ENCODE assay signal across 16 cellular contexts in the genomic region with DNA sequence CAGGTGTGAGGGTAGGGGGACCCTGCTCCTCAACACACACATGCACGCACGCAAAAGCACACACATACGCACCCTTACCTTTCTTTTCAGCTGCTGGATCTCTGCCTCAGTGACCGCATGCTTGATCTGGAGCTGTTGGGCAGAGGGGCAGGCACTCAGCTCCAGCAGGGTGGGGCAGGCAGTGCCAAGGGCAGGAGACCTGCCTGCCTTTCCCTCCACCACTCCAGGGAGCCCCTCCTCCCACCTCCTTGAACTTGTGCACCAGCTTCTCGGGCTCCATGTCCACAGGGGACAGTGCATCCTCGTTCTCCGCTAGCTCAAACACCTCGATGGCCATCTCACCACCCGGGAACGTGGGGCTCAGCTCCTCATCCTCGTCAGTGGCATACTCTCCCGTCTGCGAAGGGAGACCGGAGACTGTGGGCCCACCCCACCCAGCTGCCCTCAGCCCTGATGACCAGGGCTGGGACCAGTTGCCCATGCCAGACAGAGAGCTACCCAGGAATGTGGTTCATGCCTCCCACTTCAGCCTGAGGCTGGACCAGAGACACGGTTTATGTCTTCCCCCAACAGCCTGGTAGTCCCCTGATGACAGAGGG. TPM values are rescaled to one million over a fixed set of nuclear protein-coding genes. Genes with fewer than 3 reads are reported as not detected.
A peak's percentile ranks its signal among the peaks of the same experiment; 100 is the strongest.
DNase-seq lines count a peak whose midpoint lies in the region; ATAC-seq and TF ChIP-seq lines count a peak whose summit lies in the region.
"Had no signal": no experiment of that assay in that cellular context is flagged by ENCODE, and none has a peak within 500 bp of the region (broad histone marks: within the 10 kb centered on the region; RNA-seq: fewer than 3 reads in every experiment).

No MANE protein-coding gene starts in this region.

- no peak overlapping the region for H3K4me2 ChIP-seq in IMR-90 (ENCODE audit: low read depth, low read length)
- H3K4me2 ChIP-seq in parathyroid adenoma (ENCODE audit: low read length), result no peak overlapping the region
- H3K4me2 ChIP-seq: hepatocyte, KMS-11 had no signal

- H3K4me3 Mint-ChIP-seq in activated CD4-positive, alpha-beta memory T cell treated with anti-CD3 and anti-CD28 coated beads, Interleukin-2, amount 10 ng/mL, durations not matched to agents 7 days and 5 days, result no peak overlapping the region
- no peak overlapping the region for H3K4me3 Mint-ChIP-seq in activated CD4-positive, alpha-beta memory T cell treated with anti-CD3 and anti-CD28 coated beads for 36 hours
- H3K4me3 Mint-ChIP-seq: GM23338 had no signal

- no peak overlapping the region for H4K5ac ChIP-seq in IMR-90 (ENCODE audit: low read depth, low read length)

- no peak overlapping the region for H2BK15ac ChIP-seq in IMR-90 (ENCODE audit: low read depth, low read length)

- H3K9me1 ChIP-seq in IMR-90 (ENCODE audit: insufficient read depth, low read length), result peaks cover 1% of the 10 kb centered on the region; the same call in 1 of the 2 replicates

- peaks cover 69% of the 10 kb centered on the region for H4K20me1 ChIP-seq in IMR-90 (ENCODE audit: insufficient read depth, low read length)

- H3K4me1 Mint-ChIP-seq in activated CD4-positive, alpha-beta memory T cell treated with anti-CD3 and anti-CD28 coated beads, Interleukin-2, amount 10 ng/mL, durations not matched to agents 7 days and 5 days, result peaks cover 62% of the 10 kb centered on the region
- H3K4me1 Mint-ChIP-seq in activated CD4-positive, alpha-beta memory T cell treated with anti-CD3 and anti-CD28 coated beads for 36 hours (ENCODE audit: low read depth), result peaks cover 49% of the 10 kb centered on the region

- CTCF ChIA-PET in activated CD4-positive, alpha-beta memory T cell treated with anti-CD3 and anti-CD28 coated beads, Interleukin-2, amount 10 ng/mL, durations not matched to agents 7 days and 5 days (lab: Charles Lee), result interaction anchor here (0.6 to 3.6 kb wide), 15 partner anchors 8 to 182 kb away, joined by 3 to 36 read pairs (median 7); partner anchors contain the start of genes PDK2, PPP1R9B and SGCA
- CTCF ChIA-PET in activated CD4-positive, alpha-beta memory T cell treated with anti-CD3 and anti-CD28 coated beads for 36 hours (lab: Charles Lee), result interaction anchor here (0.8 to 3.9 kb wide), 18 partner anchors 9 to 158 kb away, joined by 3 to 48 read pairs (median 12); partner anchors contain the start of genes PPP1R9B, SAMD14 and SGCA
- CTCF ChIA-PET in IMR-90 (lab: Yijun Ruan, JAX), result interaction anchor here (0.7 to 1.7 kb wide), 6 partner anchors 10 to 153 kb away, joined by 3 to 5 read pairs (median 3); no protein-coding TSS in a partner anchor

- dilution Hi-C loops in IMR-90 (cut with HindIII; ENCODE audit: low sequenced_read_pairs, unreplicated experiment), result no loop called here

- TF ChIP-seq CTCF in IMR-90 (conservative IDR thresholded peaks at IDR 0.05; ENCODE audit: low read depth, low read length) (no peak), parathyroid adenoma (IDR thresholded peaks at IDR 0.05) (no peak)

- H3K9ac ChIP-seq in IMR-90 (ENCODE audit: low read depth, low read length) (no peak overlapping the region), parathyroid adenoma (no peak overlapping the region)
- H3K9ac ChIP-seq: BLaER1, KMS-11 had no signal

- H3K4me1 ChIP-seq in IMR-90 (ENCODE audit: control insufficient read depth, insufficient read depth, low read length) (peaks cover 2% of the 10 kb centered on the region; the same call in 1 of the 2 replicates), parathyroid adenoma (peaks cover 3% of the 10 kb centered on the region)
- peaks cover 56% of the 10 kb centered on the region for H3K4me1 ChIP-seq in effector memory CD4-positive, alpha-beta T cell (ENCODE audit: control insufficient read depth, insufficient read depth, low read length, poor library complexity, severe bottlenecking)

- intact Hi-C loops in activated CD4-positive, alpha-beta memory T cell treated with anti-CD3 and anti-CD28 coated beads for 36 hours (cut with micrococcal nuclease), result no loop called here
- intact Hi-C loops in IMR-90 (cut with micrococcal nuclease), result no loop called here

- H3K27ac Mint-ChIP-seq in activated CD4-positive, alpha-beta memory T cell treated with anti-CD3 and anti-CD28 coated beads, Interleukin-2, amount 10 ng/mL, durations not matched to agents 7 days and 5 days, result peak overlapping the region; percentile 95
- H3K27ac Mint-ChIP-seq in activated CD4-positive, alpha-beta memory T cell treated with anti-CD3 and anti-CD28 coated beads for 36 hours, result no peak overlapping the region
- H3K27ac Mint-ChIP-seq: GM23338 had no signal

- no peaks in the 10 kb centered on the region for H3K79me2 ChIP-seq in parathyroid adenoma
- H3K79me2 ChIP-seq: hepatocyte had no signal

- peak overlapping the region; percentile 46 for H2AK9ac ChIP-seq in IMR-90 (replicated peaks; ENCODE audit: low read depth, low read length, poor library complexity)

- H4K91ac ChIP-seq in IMR-90 (ENCODE audit: insufficient read depth, low read depth, low read length), result no peak overlapping the region

- H3K27ac ChIP-seq in IMR-90 (ENCODE audit: insufficient read depth, low read length), result no peak overlapping the region
- H3K27ac ChIP-seq in effector memory CD4-positive, alpha-beta T cell (ENCODE audit: insufficient read depth, low read length, poor library complexity, severe bottlenecking), result peak overlapping the region; percentile 23
- H3K27ac ChIP-seq in parathyroid adenoma, result peak overlapping the region; percentile 32
- H3K27ac ChIP-seq: BLaER1, hepatocyte, KMS-11 had no signal

- H2BK20ac ChIP-seq in IMR-90 (ENCODE audit: low read depth, low read length), result no peak overlapping the region

- DNase-seq in activated CD4-positive, alpha-beta memory T cell treated with anti-CD3 and anti-CD28 coated beads, Interleukin-2, amount 10 ng/mL, durations not matched to agents 7 days and 5 days, result no peak
- no peak for DNase-seq in activated CD4-positive, alpha-beta memory T cell treated with anti-CD3 and anti-CD28 coated beads for 36 hours
- DNase-seq in IMR-90 (no peak), NCI-H345 (lab: John Stamatoyannopoulos, UW) (no peak), activated T-cell treated with anti-CD3 and anti-CD28 coated beads for 4 hours (no peak), NCI-H526 (lab: John Stamatoyannopoulos, UW) (no peak)
- no peak for DNase-seq in effector memory CD4-positive, alpha-beta T cell
- DNase-seq: NCI-H187 treated with DMSO at 0.1 percent for 48 hours, NCI-H226 had no signal

- POLR2A ChIA-PET in activated CD4-positive, alpha-beta memory T cell treated with anti-CD3 and anti-CD28 coated beads, Interleukin-2, amount 10 ng/mL, durations not matched to agents 7 days and 5 days (lab: Charles Lee), result interaction anchor here (0.9 to 3.6 kb wide), 7 partner anchors 9 to 25 kb away, joined by 3 to 29 read pairs (median 6); partner anchors contain the start of genes PPP1R9B and SAMD14
- POLR2A ChIA-PET in activated CD4-positive, alpha-beta memory T cell treated with anti-CD3 and anti-CD28 coated beads for 36 hours (lab: Charles Lee), result interaction anchor here (0.8 to 1.2 kb wide), 2 partner anchors 11 to 45 kb away, joined by 4 to 9 read pairs; partner anchors contain the start of gene PPP1R9B
- POLR2A ChIA-PET in IMR-90 (lab: Charles Lee; ENCODE audit: unreplicated experiment), result no interaction called here

- H3K9me3 ChIP-seq in IMR-90 (ENCODE audit: control insufficient read depth, insufficient read depth, low read length) (no peaks in the 10 kb centered on the region), parathyroid adenoma (ENCODE audit: control insufficient read depth, low read length) (no peaks in the 10 kb centered on the region)
- no peaks in the 10 kb centered on the region for H3K9me3 ChIP-seq in effector memory CD4-positive, alpha-beta T cell (ENCODE audit: control insufficient read depth, low read length)
- H3K9me3 ChIP-seq: BLaER1 had no signal

- H2AK5ac ChIP-seq in IMR-90 (ENCODE audit: low read depth, low read length), result no peak overlapping the region; the same call in 1 of the 2 replicates

- no peak overlapping the region for H3K18ac ChIP-seq in IMR-90 (ENCODE audit: low read depth, low read length)

- no peak overlapping the region for H3K14ac ChIP-seq in IMR-90 (replicated peaks; ENCODE audit: low read depth, low read length)

- no TSS peak for BruUV-seq in IMR-90 (replicated peaks; lab: Mats Ljungman, UMichigan)

- WGBS in IMR-90 (ENCODE audit: extremely low coverage in 2 of 2, insufficient read length in 1 of 2), 2 experiments, result 98% methylated on average over 11 of the region's 15 CpGs; no CpG with 5 or more reads in 1 of the 2 experiments

- in situ Hi-C loops in IMR-90 (cut with MboI; ENCODE audit: low sequenced_read_pairs), result no loop called here

- no peak for TF ChIP-seq RAD21 in IMR-90 (IDR thresholded peaks at IDR 0.05; ENCODE audit: low read length)

- H3K36me3 Mint-ChIP-seq in activated CD4-positive, alpha-beta memory T cell treated with anti-CD3 and anti-CD28 coated beads, Interleukin-2, amount 10 ng/mL, durations not matched to agents 7 days and 5 days (ENCODE audit: low read depth), result peaks cover 88% of the 10 kb centered on the region
- peaks cover 76% of the 10 kb centered on the region for H3K36me3 Mint-ChIP-seq in activated CD4-positive, alpha-beta memory T cell treated with anti-CD3 and anti-CD28 coated beads for 36 hours

- no peak for ATAC-seq in IMR-90 (ENCODE audit: low read depth)

- H3K79me1 ChIP-seq in IMR-90 (ENCODE audit: low read depth in 1 of 2, low read length in 2 of 2), result peaks cover 32 to 80% of the 10 kb centered on the region in 2 experiments

- H3K4me3 ChIP-seq in IMR-90 (ENCODE audit: insufficient read depth, low read depth, low read length) (no peak overlapping the region), parathyroid adenoma (ENCODE audit: low read depth, low read length) (no peak overlapping the region)
- H3K4me3 ChIP-seq in effector memory CD4-positive, alpha-beta T cell (ENCODE audit: insufficient read depth, low read depth, low read length, poor library complexity, severe bottlenecking), result no peak overlapping the region
- H3K4me3 ChIP-seq: coronary artery, hepatocyte had no signal

- H4K8ac ChIP-seq in IMR-90 (ENCODE audit: low read depth in 2 of 2, low read length in 2 of 2), result no peak overlapping the region

- no peaks in the 10 kb centered on the region for H3K27me3 Mint-ChIP-seq in activated CD4-positive, alpha-beta memory T cell treated with anti-CD3 and anti-CD28 coated beads, Interleukin-2, amount 10 ng/mL, durations not matched to agents 7 days and 5 days
- no peaks in the 10 kb centered on the region for H3K27me3 Mint-ChIP-seq in activated CD4-positive, alpha-beta memory T cell treated with anti-CD3 and anti-CD28 coated beads for 36 hours

- H3K23ac ChIP-seq in IMR-90 (ENCODE audit: low read depth, low read length), result no peak overlapping the region

- no peaks in the 10 kb centered on the region for H3K9me3 Mint-ChIP-seq in activated CD4-positive, alpha-beta memory T cell treated with anti-CD3 and anti-CD28 coated beads, Interleukin-2, amount 10 ng/mL, durations not matched to agents 7 days and 5 days
- no peaks in the 10 kb centered on the region for H3K9me3 Mint-ChIP-seq in activated CD4-positive, alpha-beta memory T cell treated with anti-CD3 and anti-CD28 coated beads for 36 hours
- H3K9me3 Mint-ChIP-seq: GM23338 had no signal

- H3K27me3 ChIP-seq in IMR-90 (ENCODE audit: control insufficient read depth, insufficient read depth, low read length), result no peaks in the 10 kb centered on the region
- no peaks in the 10 kb centered on the region for H3K27me3 ChIP-seq in effector memory CD4-positive, alpha-beta T cell (replicated peaks; ENCODE audit: control insufficient read depth, insufficient read depth, low read length, poor library complexity, severe bottlenecking)
- H3K27me3 ChIP-seq in parathyroid adenoma (ENCODE audit: control insufficient read depth, insufficient read depth, low read length), result no peaks in the 10 kb centered on the region
- H3K27me3 ChIP-seq: BLaER1, hepatocyte had no signal

- peak overlapping the region; percentile 41 for H2AFZ ChIP-seq in IMR-90 (replicated peaks; ENCODE audit: low read length, poor library complexity)
- no peak overlapping the region for H2AFZ ChIP-seq in parathyroid adenoma
- H2AFZ ChIP-seq: GM23338, hepatocyte had no signal

- no peak for TF ChIP-seq POLR2A in IMR-90 (IDR thresholded peaks at IDR 0.05; ENCODE audit: low read depth, low read length)

- H3K36me3 ChIP-seq in IMR-90 (ENCODE audit: control insufficient read depth, insufficient read depth, low read length) (peaks cover 92% of the 10 kb centered on the region), parathyroid adenoma (ENCODE audit: control insufficient read depth, insufficient read depth, low read length) (no peaks in the 10 kb centered on the region)
- H3K36me3 ChIP-seq in effector memory CD4-positive, alpha-beta T cell (ENCODE audit: control insufficient read depth, insufficient read depth, low read length), result peaks cover 72% of the 10 kb centered on the region

- H3K56ac ChIP-seq in IMR-90 (ENCODE audit: extremely low read depth, insufficient read depth, low read length), result no peak overlapping the region

- H3K4ac ChIP-seq in IMR-90 (ENCODE audit: low read depth, low read length), result no peak overlapping the region

- no peak overlapping the region for H2BK120ac ChIP-seq in IMR-90 (ENCODE audit: low read depth, low read length)

- no peak overlapping the region for H2BK5ac ChIP-seq in IMR-90 (ENCODE audit: low read depth, low read length, poor library complexity, severe bottlenecking)

RNA-seq across cellular contexts. Expression of gene SAMD14, which starts 9.3 kb away (rescaled TPM):
- 1 to 10 TPM in 1 of 2 experiments, under 1 TPM in 1; 0.68 to 1.3 TPM for total RNA-seq in activated CD4-positive, alpha-beta memory T cell treated with anti-CD3 and anti-CD28 coated beads, Interleukin-2, amount 10 ng/mL, durations not matched to agents 7 days and 5 days
- 1 to 10 TPM; 3.4 to 3.7 TPM for total RNA-seq in activated CD4-positive, alpha-beta memory T cell treated with anti-CD3 and anti-CD28 coated beads for 36 hours
- total RNA-seq in IMR-90 (2012; rRNA removed), result 1.4 TPM in 2 replicates
- 6.2 and 6.7 TPM in 2 replicates for polyA plus RNA-seq in IMR-90 (2012; rRNA removed)
- 2.7 and 5.4 TPM in 2 replicates for polyA plus RNA-seq in IMR-90 (2012; cell fraction: cytosol; rRNA removed)
- 20.9 and 34.4 TPM in 2 replicates for polyA plus RNA-seq in IMR-90 (2012; cell fraction: nucleus; rRNA removed; ENCODE audit: low replicate concordance)

RNA-seq across cellular contexts. Expression of gene PPP1R9B, which starts 11.2 kb away (rescaled TPM):
- 100 to 1,000 TPM; 136 to 137 TPM for total RNA-seq in activated CD4-positive, alpha-beta memory T cell treated with anti-CD3 and anti-CD28 coated beads, Interleukin-2, amount 10 ng/mL, durations not matched to agents 7 days and 5 days
- 10 to 100 TPM; 84.3 to 86.1 TPM for total RNA-seq in activated CD4-positive, alpha-beta memory T cell treated with anti-CD3 and anti-CD28 coated beads for 36 hours
- 28.0 and 38.6 TPM in 2 replicates for total RNA-seq in IMR-90 (2012; rRNA removed)
- polyA plus RNA-seq in IMR-90 (2012; rRNA removed), result 23.0 and 25.8 TPM in 2 replicates
- polyA plus RNA-seq in IMR-90 (2012; cell fraction: cytosol; rRNA removed), result 16.2 and 19.3 TPM in 2 replicates
- polyA plus RNA-seq in IMR-90 (2012; cell fraction: nucleus; rRNA removed; ENCODE audit: low replicate concordance), result 42.2 and 55.1 TPM in 2 replicates

RNA-seq across cellular contexts. Expression of gene SGCA, which starts 26.5 kb away (rescaled TPM):
- total RNA-seq in activated CD4-positive, alpha-beta memory T cell treated with anti-CD3 and anti-CD28 coated beads, Interleukin-2, amount 10 ng/mL, durations not matched to agents 7 days and 5 days, result under 1 TPM in 1 of 2 experiments, not detected in 1; 0.30 TPM
- total RNA-seq in activated CD4-positive, alpha-beta memory T cell treated with anti-CD3 and anti-CD28 coated beads for 36 hours, result under 1 TPM in 1 of 2 experiments, not detected in 1; 0.59 TPM
- total RNA-seq in IMR-90 (2012; rRNA removed), result not detected in 2 replicates
- polyA plus RNA-seq in IMR-90 (2012; rRNA removed), result 0.19 and 0.55 TPM in 2 replicates
- polyA plus RNA-seq in IMR-90 (2012; cell fraction: cytosol; rRNA removed), result 0.36 and 0.43 TPM in 2 replicates
- 0.34 TPM in 1 of 2 replicates, not detected in the other for polyA plus RNA-seq in IMR-90 (2012; cell fraction: nucleus; rRNA removed; ENCODE audit: low replicate concordance)
- total RNA-seq: GM23338, lung microvascular endothelial cell had no signal

RNA-seq across cellular contexts. Expression of gene PDK2, which starts 44.1 kb away (rescaled TPM):
- 10 to 100 TPM; 19.6 to 23.4 TPM for total RNA-seq in activated CD4-positive, alpha-beta memory T cell treated with anti-CD3 and anti-CD28 coated beads, Interleukin-2, amount 10 ng/mL, durations not matched to agents 7 days and 5 days
- 10 to 100 TPM; 13.3 to 14.6 TPM for total RNA-seq in activated CD4-positive, alpha-beta memory T cell treated with anti-CD3 and anti-CD28 coated beads for 36 hours
- 26.7 and 38.0 TPM in 2 replicates for total RNA-seq in IMR-90 (2012; rRNA removed)
- polyA plus RNA-seq in IMR-90 (2012; rRNA removed), result 104 and 113 TPM in 2 replicates
- polyA plus RNA-seq in IMR-90 (2012; cell fraction: cytosol; rRNA removed), result 45.0 and 131 TPM in 2 replicates
- 71.2 and 130 TPM in 2 replicates for polyA plus RNA-seq in IMR-90 (2012; cell fraction: nucleus; rRNA removed; ENCODE audit: low replicate concordance)
